1 cellular context compared by ENCODE assay signal in the genomic region with DNA sequence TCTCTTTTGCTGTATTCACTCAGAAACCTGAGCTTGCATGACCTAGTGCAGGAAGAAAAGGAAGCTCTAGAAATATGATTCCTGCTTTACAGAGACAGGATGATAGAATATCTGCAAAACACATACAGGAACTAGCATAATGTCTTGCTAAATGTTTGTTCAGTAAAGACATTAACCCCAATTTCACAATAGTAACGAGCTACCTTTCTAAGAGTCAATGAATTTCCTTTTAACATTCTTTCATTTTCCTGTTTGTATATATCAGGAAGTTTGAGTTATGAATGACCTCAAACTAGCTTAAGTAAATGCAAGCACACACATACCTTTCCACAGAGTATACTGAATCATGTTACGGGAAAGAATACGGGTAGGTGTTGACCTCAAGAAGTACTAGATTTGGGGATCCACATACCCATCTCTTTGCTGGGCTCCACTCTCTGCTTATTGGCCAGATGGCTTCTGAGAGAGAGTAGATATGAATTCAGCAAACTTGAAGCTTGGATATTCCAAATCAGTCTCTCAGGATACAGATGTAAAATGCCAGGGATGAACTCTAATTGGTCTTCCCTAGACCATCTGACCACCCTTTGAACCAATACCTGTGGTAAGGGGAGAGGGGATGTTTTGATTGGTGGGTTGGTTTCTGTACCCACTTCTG.
TF ChIP-seq lines count a peak whose summit lies in the region.

No MANE protein-coding gene starts in this region.

TF ChIP-seq in HepG2, 621 proteins besides CTCF, POLR2A, EP300 and RAD21 (continued from another document and continues in another):
- TF ChIP-seq, protein P1, sequence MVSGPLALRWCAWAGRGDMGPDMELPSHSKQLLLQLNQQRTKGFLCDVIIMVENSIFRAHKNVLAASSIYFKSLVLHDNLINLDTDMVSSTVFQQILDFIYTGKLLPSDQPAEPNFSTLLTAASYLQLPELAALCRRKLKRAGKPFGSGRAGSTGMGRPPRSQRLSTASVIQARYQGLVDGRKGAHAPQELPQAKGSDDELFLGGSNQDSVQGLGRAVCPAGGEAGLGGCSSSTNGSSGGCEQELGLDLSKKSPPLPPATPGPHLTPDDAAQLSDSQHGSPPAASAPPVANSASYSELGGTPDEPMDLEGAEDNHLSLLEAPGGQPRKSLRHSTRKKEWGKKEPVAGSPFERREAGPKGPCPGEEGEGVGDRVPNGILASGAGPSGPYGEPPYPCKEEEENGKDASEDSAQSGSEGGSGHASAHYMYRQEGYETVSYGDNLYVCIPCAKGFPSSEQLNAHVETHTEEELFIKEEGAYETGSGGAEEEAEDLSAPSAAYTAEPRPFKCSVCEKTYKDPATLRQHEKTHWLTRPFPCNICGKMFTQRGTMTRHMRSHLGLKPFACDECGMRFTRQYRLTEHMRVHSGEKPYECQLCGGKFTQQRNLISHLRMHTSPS (CRISPR knock-in tag; IDR thresholded peaks at IDR 0.05; ENCODE audit: low read depth): no peak
- no peak for TF ChIP-seq AKAP8 (CRISPR knock-in tag; IDR thresholded peaks at IDR 0.05)
- TF ChIP-seq PCBP1 (IDR thresholded peaks at IDR 0.05; ENCODE audit: borderline replicate concordance, low read depth, low read length): no peak
- 0 out of 2 replicates have a peak, but pooled peaks have one; percentile 13 for TF ChIP-seq HNF4G (IDR thresholded peaks at IDR 0.05; ENCODE audit: borderline replicate concordance, low read depth, low read length)
- no peak for TF ChIP-seq HNF4G (CRISPR knock-in tag; IDR thresholded peaks at IDR 0.05; ENCODE audit: borderline replicate concordance, low read depth)
- TF ChIP-seq, protein P2, sequence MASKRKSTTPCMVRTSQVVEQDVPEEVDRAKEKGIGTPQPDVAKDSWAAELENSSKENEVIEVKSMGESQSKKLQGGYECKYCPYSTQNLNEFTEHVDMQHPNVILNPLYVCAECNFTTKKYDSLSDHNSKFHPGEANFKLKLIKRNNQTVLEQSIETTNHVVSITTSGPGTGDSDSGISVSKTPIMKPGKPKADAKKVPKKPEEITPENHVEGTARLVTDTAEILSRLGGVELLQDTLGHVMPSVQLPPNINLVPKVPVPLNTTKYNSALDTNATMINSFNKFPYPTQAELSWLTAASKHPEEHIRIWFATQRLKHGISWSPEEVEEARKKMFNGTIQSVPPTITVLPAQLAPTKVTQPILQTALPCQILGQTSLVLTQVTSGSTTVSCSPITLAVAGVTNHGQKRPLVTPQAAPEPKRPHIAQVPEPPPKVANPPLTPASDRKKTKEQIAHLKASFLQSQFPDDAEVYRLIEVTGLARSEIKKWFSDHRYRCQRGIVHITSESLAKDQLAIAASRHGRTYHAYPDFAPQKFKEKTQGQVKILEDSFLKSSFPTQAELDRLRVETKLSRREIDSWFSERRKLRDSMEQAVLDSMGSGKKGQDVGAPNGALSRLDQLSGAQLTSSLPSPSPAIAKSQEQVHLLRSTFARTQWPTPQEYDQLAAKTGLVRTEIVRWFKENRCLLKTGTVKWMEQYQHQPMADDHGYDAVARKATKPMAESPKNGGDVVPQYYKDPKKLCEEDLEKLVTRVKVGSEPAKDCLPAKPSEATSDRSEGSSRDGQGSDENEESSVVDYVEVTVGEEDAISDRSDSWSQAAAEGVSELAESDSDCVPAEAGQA (IDR thresholded peaks at IDR 0.05; ENCODE audit: low read depth): no peak
- TF ChIP-seq, protein P2 (CRISPR knock-in tag; IDR thresholded peaks at IDR 0.05; ENCODE audit: borderline replicate concordance): no peak
- no peak for TF ChIP-seq JDP2 (CRISPR knock-in tag; IDR thresholded peaks at IDR 0.05; ENCODE audit: borderline replicate concordance)
- no peak for TF ChIP-seq TCF7L2 (IDR thresholded peaks at IDR 0.05; ENCODE audit: low read depth, low read length)
- TF ChIP-seq ZNF543 (CRISPR knock-in tag; IDR thresholded peaks at IDR 0.05): no peak
- TF ChIP-seq SNRNP70 (IDR thresholded peaks at IDR 0.05; ENCODE audit: low read depth, low read length): no peak
- no peak for TF ChIP-seq HCFC1 (IDR thresholded peaks at IDR 0.05; ENCODE audit: low read depth, low read length)
- TF ChIP-seq ZNF616 (CRISPR knock-in tag; IDR thresholded peaks at IDR 0.05; ENCODE audit: low read depth): no peak
- no peak for TF ChIP-seq TRIM24 (CRISPR knock-in tag; IDR thresholded peaks at IDR 0.05)
- no peak; the same call in 1 of the 2 replicates for TF ChIP-seq ZFP1 (CRISPR knock-in tag; IDR thresholded peaks at IDR 0.05)
- TF ChIP-seq, protein P3, sequence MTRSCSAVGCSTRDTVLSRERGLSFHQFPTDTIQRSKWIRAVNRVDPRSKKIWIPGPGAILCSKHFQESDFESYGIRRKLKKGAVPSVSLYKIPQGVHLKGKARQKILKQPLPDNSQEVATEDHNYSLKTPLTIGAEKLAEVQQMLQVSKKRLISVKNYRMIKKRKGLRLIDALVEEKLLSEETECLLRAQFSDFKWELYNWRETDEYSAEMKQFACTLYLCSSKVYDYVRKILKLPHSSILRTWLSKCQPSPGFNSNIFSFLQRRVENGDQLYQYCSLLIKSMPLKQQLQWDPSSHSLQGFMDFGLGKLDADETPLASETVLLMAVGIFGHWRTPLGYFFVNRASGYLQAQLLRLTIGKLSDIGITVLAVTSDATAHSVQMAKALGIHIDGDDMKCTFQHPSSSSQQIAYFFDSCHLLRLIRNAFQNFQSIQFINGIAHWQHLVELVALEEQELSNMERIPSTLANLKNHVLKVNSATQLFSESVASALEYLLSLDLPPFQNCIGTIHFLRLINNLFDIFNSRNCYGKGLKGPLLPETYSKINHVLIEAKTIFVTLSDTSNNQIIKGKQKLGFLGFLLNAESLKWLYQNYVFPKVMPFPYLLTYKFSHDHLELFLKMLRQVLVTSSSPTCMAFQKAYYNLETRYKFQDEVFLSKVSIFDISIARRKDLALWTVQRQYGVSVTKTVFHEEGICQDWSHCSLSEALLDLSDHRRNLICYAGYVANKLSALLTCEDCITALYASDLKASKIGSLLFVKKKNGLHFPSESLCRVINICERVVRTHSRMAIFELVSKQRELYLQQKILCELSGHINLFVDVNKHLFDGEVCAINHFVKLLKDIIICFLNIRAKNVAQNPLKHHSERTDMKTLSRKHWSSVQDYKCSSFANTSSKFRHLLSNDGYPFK (CRISPR knock-in tag; IDR thresholded peaks at IDR 0.05; ENCODE audit: borderline replicate concordance): no peak
- no peak for TF ChIP-seq HIVEP1 (CRISPR knock-in tag; IDR thresholded peaks at IDR 0.05)
- TF ChIP-seq MZF1 (CRISPR knock-in tag; IDR thresholded peaks at IDR 0.05; ENCODE audit: borderline replicate concordance): no peak
- peak; percentile 96 for TF ChIP-seq ISL2 (CRISPR knock-in tag; IDR thresholded peaks at IDR 0.05)
- TF ChIP-seq ZSCAN22 (CRISPR knock-in tag; IDR thresholded peaks at IDR 0.05): no peak
- TF ChIP-seq MTA3 (CRISPR knock-in tag; IDR thresholded peaks at IDR 0.05): no peak
- peak; percentile 98 for TF ChIP-seq MED1 (CRISPR knock-in tag; IDR thresholded peaks at IDR 0.05)
- TF ChIP-seq SNAPC2 (CRISPR knock-in tag; IDR thresholded peaks at IDR 0.05): peak; percentile 39; the same call in 1 of the 2 replicates
- TF ChIP-seq, protein P4, sequence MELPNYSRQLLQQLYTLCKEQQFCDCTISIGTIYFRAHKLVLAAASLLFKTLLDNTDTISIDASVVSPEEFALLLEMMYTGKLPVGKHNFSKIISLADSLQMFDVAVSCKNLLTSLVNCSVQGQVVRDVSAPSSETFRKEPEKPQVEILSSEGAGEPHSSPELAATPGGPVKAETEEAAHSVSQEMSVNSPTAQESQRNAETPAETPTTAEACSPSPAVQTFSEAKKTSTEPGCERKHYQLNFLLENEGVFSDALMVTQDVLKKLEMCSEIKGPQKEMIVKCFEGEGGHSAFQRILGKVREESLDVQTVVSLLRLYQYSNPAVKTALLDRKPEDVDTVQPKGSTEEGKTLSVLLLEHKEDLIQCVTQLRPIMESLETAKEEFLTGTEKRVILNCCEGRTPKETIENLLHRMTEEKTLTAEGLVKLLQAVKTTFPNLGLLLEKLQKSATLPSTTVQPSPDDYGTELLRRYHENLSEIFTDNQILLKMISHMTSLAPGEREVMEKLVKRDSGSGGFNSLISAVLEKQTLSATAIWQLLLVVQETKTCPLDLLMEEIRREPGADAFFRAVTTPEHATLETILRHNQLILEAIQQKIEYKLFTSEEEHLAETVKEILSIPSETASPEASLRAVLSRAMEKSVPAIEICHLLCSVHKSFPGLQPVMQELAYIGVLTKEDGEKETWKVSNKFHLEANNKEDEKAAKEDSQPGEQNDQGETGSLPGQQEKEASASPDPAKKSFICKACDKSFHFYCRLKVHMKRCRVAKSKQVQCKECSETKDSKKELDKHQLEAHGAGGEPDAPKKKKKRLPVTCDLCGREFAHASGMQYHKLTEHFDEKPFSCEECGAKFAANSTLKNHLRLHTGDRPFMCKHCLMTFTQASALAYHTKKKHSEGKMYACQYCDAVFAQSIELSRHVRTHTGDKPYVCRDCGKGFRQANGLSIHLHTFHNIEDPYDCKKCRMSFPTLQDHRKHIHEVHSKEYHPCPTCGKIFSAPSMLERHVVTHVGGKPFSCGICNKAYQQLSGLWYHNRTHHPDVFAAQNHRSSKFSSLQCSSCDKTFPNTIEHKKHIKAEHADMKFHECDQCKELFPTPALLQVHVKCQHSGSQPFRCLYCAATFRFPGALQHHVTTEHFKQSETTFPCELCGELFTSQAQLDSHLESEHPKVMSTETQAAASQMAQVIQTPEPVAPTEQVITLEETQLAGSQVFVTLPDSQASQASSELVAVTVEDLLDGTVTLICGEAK (IDR thresholded peaks at IDR 0.05): no peak
- TF ChIP-seq, protein P4 (CRISPR knock-in tag; IDR thresholded peaks at IDR 0.05): no peak
- TF ChIP-seq, protein P5, sequence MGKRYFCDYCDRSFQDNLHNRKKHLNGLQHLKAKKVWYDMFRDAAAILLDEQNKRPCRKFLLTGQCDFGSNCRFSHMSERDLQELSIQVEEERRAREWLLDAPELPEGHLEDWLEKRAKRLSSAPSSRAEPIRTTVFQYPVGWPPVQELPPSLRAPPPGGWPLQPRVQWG (CRISPR knock-in tag; IDR thresholded peaks at IDR 0.05; ENCODE audit: borderline replicate concordance, low read depth): no peak
- TF ChIP-seq, protein P6, sequence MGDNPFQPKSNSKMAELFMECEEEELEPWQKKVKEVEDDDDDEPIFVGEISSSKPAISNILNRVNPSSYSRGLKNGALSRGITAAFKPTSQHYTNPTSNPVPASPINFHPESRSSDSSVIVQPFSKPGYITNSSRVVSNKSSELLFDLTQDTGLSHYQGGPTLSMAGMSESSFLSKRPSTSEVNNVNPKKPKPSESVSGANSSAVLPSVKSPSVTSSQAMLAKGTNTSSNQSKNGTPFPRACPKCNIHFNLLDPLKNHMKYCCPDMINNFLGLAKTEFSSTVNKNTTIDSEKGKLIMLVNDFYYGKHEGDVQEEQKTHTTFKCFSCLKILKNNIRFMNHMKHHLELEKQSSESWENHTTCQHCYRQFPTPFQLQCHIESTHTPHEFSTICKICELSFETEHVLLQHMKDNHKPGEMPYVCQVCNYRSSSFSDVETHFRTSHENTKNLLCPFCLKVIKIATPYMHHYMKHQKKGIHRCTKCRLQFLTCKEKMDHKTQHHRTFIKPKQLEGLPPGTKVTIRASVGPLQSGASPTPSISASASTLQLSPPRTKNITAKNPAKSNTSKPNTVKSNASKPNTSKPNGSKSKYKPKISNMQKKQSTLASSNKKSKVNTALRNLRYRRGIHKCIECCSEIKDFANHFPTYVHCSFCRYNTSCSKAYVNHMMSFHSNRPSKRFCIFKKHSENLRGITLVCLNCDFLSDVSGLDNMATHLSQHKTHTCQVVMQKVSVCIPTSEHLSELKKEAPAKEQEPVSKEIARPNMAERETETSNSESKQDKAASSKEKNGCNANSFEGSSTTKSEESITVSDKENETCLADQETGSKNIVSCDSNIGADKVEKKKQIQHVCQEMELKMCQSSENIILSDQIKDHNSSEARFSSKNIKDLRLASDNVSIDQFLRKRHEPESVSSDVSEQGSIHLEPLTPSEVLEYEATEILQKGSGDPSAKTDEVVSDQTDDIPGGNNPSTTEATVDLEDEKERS (CRISPR knock-in tag; IDR thresholded peaks at IDR 0.05): peak; percentile 63; the same call in 1 of the 2 replicates
- TF ChIP-seq TAF15 (IDR thresholded peaks at IDR 0.05; ENCODE audit: low read depth, low read length, poor library complexity, severe bottlenecking): no peak
- no peak for TF ChIP-seq SMAD9 (CRISPR knock-in tag; IDR thresholded peaks at IDR 0.05)
